19 cellular contexts compared by ENCODE assay signal in genomic region chr17:15465045-15465701, GRCh38. TPM values are rescaled to one million over a fixed set of nuclear protein-coding genes. Genes with fewer than 3 reads are reported as not detected.
DNase-seq lines count a peak whose midpoint lies in the region; ATAC-seq, FAIRE-seq and TF ChIP-seq lines count a peak whose summit lies in the region.
"Had no signal": no experiment of that assay in that cellular context is flagged by ENCODE, and none has a peak within 500 bp of the region (broad histone marks: within the 10 kb centered on the region; RNA-seq: fewer than 3 reads in every experiment).

No MANE protein-coding gene starts in this region.

- H3K4me3 ChIP-seq in K562 = no peak overlapping the region
- no peak overlapping the region for H3K4me3 ChIP-seq in mesendoderm (ENCODE audit: low read length)
- no peak overlapping the region for H3K4me3 ChIP-seq in WERI-Rb-1 (ENCODE audit: low read depth, low read length)
- H3K4me3 ChIP-seq: BLaER1 treated with 17β-estradiol and CSF1 and Interleukin-3, amounts not matched to agents 10 nM and 100 nM; Peyer's patch; SJCRH30 had no signal

- no peak overlapping the region for H2BK15ac ChIP-seq in mesendoderm (replicated peaks; ENCODE audit: low read depth)

- TF ChIP-seq POLR2A in K562 (conservative IDR thresholded peaks at IDR 0.05) = no peak

- H2BK120ac ChIP-seq in mesendoderm (ENCODE audit: low read depth, low read length) = no peak overlapping the region

- no peak for DNase-seq in HEK293T (ENCODE audit: extremely low spot score)
- no peak for DNase-seq in K562 (ENCODE audit: extremely low read depth in 1 of 4, low spot score in 3 of 4)
- no peak for DNase-seq in mesendoderm
- no peak for DNase-seq in WERI-Rb-1
- DNase-seq in NCI-H524 (lab: John Stamatoyannopoulos, UW) = no peak
- DNase-seq in amniotic stem cell (lab: John Stamatoyannopoulos, UW) = no peak
- DNase-seq: CD8-positive, alpha-beta T cell; DMS153; H7; Kasumi-1; NCI-H1694; NCI-H2081; NCI-H2171; NCI-H526; Peyer's patch; SJCRH30 had no signal

- TF ChIP-seq RAD21 in K562 (CRISPR knock-in tag; conservative IDR thresholded peaks at IDR 0.05 in 1 of 2, IDR thresholded peaks at IDR 0.05 in 1 of 2) = no peak

- H3K56ac ChIP-seq in mesendoderm (ENCODE audit: low read length) = no peak overlapping the region

- H3K23ac ChIP-seq in mesendoderm (ENCODE audit: low read length) = no peak overlapping the region

- POLR2A ChIA-PET in HEK293T (lab: Yijun Ruan, JAX) = no interaction called here
- POLR2A ChIA-PET in K562 (lab: Yijun Ruan, JAX) = no interaction called here

- H2BK5ac ChIP-seq in mesendoderm (ENCODE audit: low read length) = peak overlapping the region; percentile 25

- H3K36me3 ChIP-seq in K562 (ENCODE audit: control insufficient read depth, insufficient read depth, low read length) (no peaks in the 10 kb centered on the region), mesendoderm (ENCODE audit: control insufficient read depth, insufficient read depth, low read length) (no peaks in the 10 kb centered on the region), WERI-Rb-1 (no peaks in the 10 kb centered on the region)
- H3K36me3 ChIP-seq: BLaER1 treated with 17β-estradiol and CSF1 and Interleukin-3, amounts not matched to agents 10 nM and 100 nM; Peyer's patch; SJCRH30 had no signal

- H3K4me1 ChIP-seq in K562 (replicated peaks in 1 of 2; ENCODE audit: control insufficient read depth in 2 of 2, insufficient read depth in 2 of 2, low read length in 2 of 2) (no peaks in the 10 kb centered on the region; a peak in 1 of 5 replicates), mesendoderm (ENCODE audit: control insufficient read depth, low read depth, low read length) (no peaks in the 10 kb centered on the region)
- H3K4me1 ChIP-seq: BLaER1 treated with 17β-estradiol and CSF1 and Interleukin-3, amounts not matched to agents 10 nM and 100 nM had no signal

- no peak overlapping the region for H2AK5ac ChIP-seq in mesendoderm (ENCODE audit: low read length)

- FAIRE-seq in K562 (lab: Jason Lieb, UNC) = no peak
- FAIRE-seq: G401.6 had no signal

- ATAC-seq in K562 (no peak), GM21576 (IDR thresholded peaks at IDR 0.05; ENCODE audit: unreplicated experiment) (no peak)
- ATAC-seq: CD8-positive, alpha-beta T cell had no signal

- intact Hi-C loops in K562 (cut with micrococcal nuclease) = no loop called here

- no peak overlapping the region for H4K5ac ChIP-seq in mesendoderm (ENCODE audit: low read length)

- H3K27me3 ChIP-seq in K562 (ENCODE audit: control insufficient read depth in 2 of 2, insufficient read depth in 2 of 2, low read length in 2 of 2) (no peaks in the 10 kb centered on the region), mesendoderm (ENCODE audit: insufficient read depth, low read length, poor library complexity) (no peaks in the 10 kb centered on the region), WERI-Rb-1 (ENCODE audit: insufficient read depth, low read depth, severe bottlenecking) (no peaks in the 10 kb centered on the region)
- H3K27me3 ChIP-seq: BLaER1 treated with 17β-estradiol and CSF1 and Interleukin-3, amounts not matched to agents 10 nM and 100 nM; Peyer's patch; SJCRH30 had no signal

- BruUV-seq in K562 (replicated peaks; lab: Mats Ljungman, UMichigan) = no TSS peak

- H3K9me3 ChIP-seq in K562 (replicated peaks; ENCODE audit: control insufficient read depth, insufficient read depth, low read depth, low read length) (no peaks in the 10 kb centered on the region), WERI-Rb-1 (ENCODE audit: severe bottlenecking) (no peaks in the 10 kb centered on the region)
- H3K9me3 ChIP-seq: Peyer's patch had no signal

- H3K27ac ChIP-seq in K562 (ENCODE audit: extremely low read depth, low read depth, low read length) = no peak overlapping the region; the same call in 2 of the 3 replicates
- no peak overlapping the region for H3K27ac ChIP-seq in mesendoderm (ENCODE audit: low read depth, low read length)
- H3K27ac ChIP-seq in WERI-Rb-1 = no peak overlapping the region
- H3K27ac ChIP-seq: BLaER1 treated with 17β-estradiol and CSF1 and Interleukin-3, amounts not matched to agents 10 nM and 100 nM; SJCRH30 had no signal

- H4K8ac ChIP-seq in mesendoderm (ENCODE audit: low read depth, low read length) = no peak overlapping the region

- no peaks in the 10 kb centered on the region for H3K9me1 ChIP-seq in K562 (ENCODE audit: control insufficient read depth, insufficient read depth, low read length)

- H3K79me2 ChIP-seq in K562 (ENCODE audit: control insufficient read depth, insufficient read depth, low read length) = no peaks in the 10 kb centered on the region
- H3K79me2 ChIP-seq in mesendoderm (ENCODE audit: control insufficient read depth, insufficient read depth, low read length) = no peaks in the 10 kb centered on the region

- H3K4me2 ChIP-seq in K562 (ENCODE audit: insufficient read depth, low read length) (no peak overlapping the region), mesendoderm (ENCODE audit: low read length) (no peak overlapping the region)
- H3K4me2 ChIP-seq: BLaER1 treated with 17β-estradiol and CSF1 and Interleukin-3, amounts not matched to agents 10 nM and 100 nM had no signal

- CTCF ChIA-PET in HEK293T (lab: Yijun Ruan, JAX) = no interaction called here
- CTCF ChIA-PET in K562 (lab: Yijun Ruan, JAX; ENCODE audit: low intra/inter-chr PET ratio) = no interaction called here

- no peak overlapping the region for H3K9ac ChIP-seq in K562 (ENCODE audit: insufficient read depth in 1 of 2, low read depth in 2 of 2, low read length in 2 of 2)
- H3K9ac ChIP-seq in mesendoderm (ENCODE audit: low read length) = no peak overlapping the region
- H3K9ac ChIP-seq: BLaER1 treated with 17β-estradiol and CSF1 and Interleukin-3, amounts not matched to agents 10 nM and 100 nM had no signal

- no peak overlapping the region for H3K4ac ChIP-seq in mesendoderm (ENCODE audit: low read depth, low read length)

- TF ChIP-seq CTCF in K562 (IDR thresholded peaks at IDR 0.05 in 2 of 3, conservative IDR thresholded peaks at IDR 0.05 in 1 of 3; ENCODE audit: insufficient read depth in 2 of 3, low read depth in 1 of 3, low read length in 3 of 3) (no peak), WERI-Rb-1 (IDR thresholded peaks at IDR 0.05; ENCODE audit: low read depth, low read length) (no peak)

- no peak for TF ChIP-seq EP300 in K562 (IDR thresholded peaks at IDR 0.05; ENCODE audit: low read length)

- WGBS in K562 (ENCODE audit: insufficient coverage, low coverage, missing lambda C conversion rate) = 67% methylated on average over 2 of the region's 2 CpGs
- WGBS in mesendoderm (ENCODE audit: extremely low coverage, insufficient coverage, low lambda C conversion rate) = no CpG with 5 or more reads among the region's 2 CpGs

- H3K18ac ChIP-seq in mesendoderm (ENCODE audit: low read length) = no peak overlapping the region

- H4K20me1 ChIP-seq in K562 (replicated peaks; ENCODE audit: control insufficient read depth, insufficient read depth, low read length) = no peaks in the 10 kb centered on the region
- H4K20me1 ChIP-seq: BLaER1 treated with 17β-estradiol and CSF1 and Interleukin-3, amounts not matched to agents 10 nM and 100 nM had no signal

- no peak overlapping the region for H2AFZ ChIP-seq in K562 (ENCODE audit: low read depth, low read length)

- H3K79me1 ChIP-seq in mesendoderm (ENCODE audit: low read length) = no peaks in the 10 kb centered on the region

- in situ Hi-C loops in K562 (cut with MboI) = loop anchor here (5.0 kb wide), 1 partner anchor 37 kb away; no protein-coding TSS in a partner anchor

TF ChIP-seq in HEK293T, 16 proteins besides CTCF, POLR2A, EP300 and RAD21 (continues in another document):
- no peak for TF ChIP-seq ARNT (IDR thresholded peaks at IDR 0.05)
- no peak for TF ChIP-seq SUZ12 (IDR thresholded peaks at IDR 0.05)
- TF ChIP-seq PKNOX1 (IDR thresholded peaks at IDR 0.05) = no peak

TF ChIP-seq in K562, 482 proteins besides CTCF, POLR2A, EP300 and RAD21:
- TF ChIP-seq PHF20 (IDR thresholded peaks at IDR 0.05; ENCODE audit: partially characterized antibody) = peak; percentile 37
- no peak for TF ChIP-seq ETV6 (IDR thresholded peaks at IDR 0.05; ENCODE audit: borderline replicate concordance in 1 of 2, low read depth in 2 of 2, low read length in 1 of 2)
- no peak for TF ChIP-seq ETV6 (CRISPR knock-in tag; IDR thresholded peaks at IDR 0.05; ENCODE audit: borderline replicate concordance)

RNA-seq across cellular contexts. Expression of gene CDRT4, which starts 2.2 kb away (rescaled TPM):
- total RNA-seq in K562 (2011; cell fraction: chromatin; rRNA removed; ENCODE audit: low replicate concordance) = 29.2 and 45.9 TPM in 2 replicates
- total RNA-seq in K562 (2011; cell fraction: nucleolus; rRNA removed) = 13.7 and 20.7 TPM in 2 replicates
- total RNA-seq in K562 (2011; cell fraction: nucleoplasm; rRNA removed) = 32.9 and 47.6 TPM in 2 replicates
- total RNA-seq in K562 (2014; rRNA removed) = 3.5 and 4.4 TPM in 2 replicates
- 4.2 and 7.3 TPM in 2 replicates for total RNA-seq in K562 (2014; rRNA removed; fragmentation: Illumina TruSeq; extraction: Trizol)
- 1.5 and 1.7 TPM in 2 replicates for total RNA-seq in K562 (2015; rRNA removed; fragmentation: Illumina TruSeq; extraction: Trizol)
- 3.0 and 3.1 TPM in 2 replicates for total RNA-seq in K562 (2021)
- 2.5 and 2.7 TPM in 2 replicates for polyA plus RNA-seq in K562 (2011; rRNA removed)
- polyA plus RNA-seq in K562 (2011; cell fraction: cytosol; rRNA removed) = 2.1 TPM in 2 replicates
- polyA plus RNA-seq in K562 (2011; cell fraction: nucleus; rRNA removed) = 27.3 and 29.6 TPM in 2 replicates
- polyA plus RNA-seq in K562 (2012) = 0.92 and 12.4 TPM in 2 replicates
- polyA plus RNA-seq in K562 (2014; fragmentation: Illumina TruSeq; extraction: Trizol) = 4.2 and 4.5 TPM in 2 replicates
- polyA plus RNA-seq in K562 (2014; fragmentation: Nextera tagmentation; extraction: Ambion mirVana) = 1 to 10 TPM; 1.9 to 3.7 TPM
- 6.2 and 6.4 TPM in 2 replicates for polyA plus RNA-seq in K562 (2014; rRNA removed)
- 5.4 and 5.6 TPM in 2 replicates for polyA minus RNA-seq in K562 (2011; rRNA and poly(A)+ RNA removed)
- not detected in 2 replicates for polyA minus RNA-seq in K562 (2011; cell fraction: cytosol; rRNA and poly(A)+ RNA removed)
- 6.3 and 8.4 TPM in 2 replicates for polyA minus RNA-seq in K562 (2011; cell fraction: nucleus; rRNA and poly(A)+ RNA removed)
- 6.1 TPM for polyA plus RNA-seq in mesendoderm (2013, experiment 1 of 2)
- 5.9 TPM for polyA plus RNA-seq in mesendoderm (2013, experiment 2 of 2)
